8 cellular contexts compared by ENCODE assay signal in the genomic region with DNA sequence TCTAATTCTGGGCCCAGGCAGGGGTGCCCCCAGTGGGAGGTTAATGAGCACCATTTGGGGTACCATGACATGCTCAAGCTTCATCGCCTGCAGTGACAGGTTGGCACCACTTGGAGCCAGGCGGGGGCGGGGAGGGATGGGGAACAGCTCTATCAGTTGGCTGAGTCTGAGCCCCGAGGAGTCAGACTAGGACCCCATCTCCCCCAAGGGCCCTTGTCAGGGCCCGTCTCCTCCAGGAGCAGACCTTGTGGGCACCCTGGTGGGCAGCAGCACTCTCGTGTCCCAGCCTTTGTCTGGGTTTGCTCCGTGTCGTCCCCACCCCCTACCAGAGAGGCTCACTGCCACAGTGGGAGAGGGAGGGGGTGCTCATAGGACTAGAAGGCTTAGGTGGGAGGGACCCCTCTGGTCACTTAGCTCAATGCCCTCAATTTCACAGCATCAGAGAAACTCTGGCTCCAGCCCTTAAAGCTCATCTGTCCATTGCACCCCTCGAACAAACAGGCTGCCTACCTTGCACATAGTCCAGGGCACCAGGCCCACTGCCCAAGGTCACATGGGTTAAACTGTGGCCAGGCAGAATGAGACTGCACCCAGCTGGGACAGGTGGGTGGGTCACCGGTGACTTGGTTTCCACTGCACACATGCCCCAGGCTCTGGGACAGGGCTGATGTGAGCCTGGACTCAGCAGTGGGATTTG. TPM values are rescaled to one million over a fixed set of nuclear protein-coding genes. Genes with fewer than 3 reads are reported as not detected.
DNase-seq lines count a peak whose midpoint lies in the region; ATAC-seq and TF ChIP-seq lines count a peak whose summit lies in the region.

No MANE protein-coding gene starts in this region.

- H3K4me3 Mint-ChIP-seq in Calu3 (ENCODE audit: low read depth, unreplicated experiment): peak overlapping the region; percentile 83
- peak overlapping the region; percentile 91 for H3K4me3 Mint-ChIP-seq in endothelial cell (ENCODE audit: unreplicated experiment)

- DNase-seq in Calu3: no peak
- DNase-seq in SK-N-MC (ENCODE audit: low read depth, low spot score): no peak
- DNase-seq in endothelial cell (ENCODE audit: low spot score): no peak
- DNase-seq in ovary: peak in 1 of 5 donors; percentile 32
- DNase-seq in NCI-H2171 treated with DMSO at 0.1 percent for 48 hours (lab: John Stamatoyannopoulos, UW): no peak

- H3K9me3 ChIP-seq in SK-N-MC (ENCODE audit: low read depth, low read length) (no peaks in the 10 kb centered on the region), ovary (no peaks in the 10 kb centered on the region)

- H3K9me3 Mint-ChIP-seq in Calu3 (ENCODE audit: low read depth, unreplicated experiment): no peaks in the 10 kb centered on the region
- no peaks in the 10 kb centered on the region for H3K9me3 Mint-ChIP-seq in endothelial cell (ENCODE audit: unreplicated experiment)

- no peak for TF ChIP-seq EP300 in ovary (IDR thresholded peaks at IDR 0.05)

- H3K36me3 ChIP-seq in SK-N-MC (ENCODE audit: insufficient read depth, low read length) (peaks cover 41% of the 10 kb centered on the region; the same call in 1 of the 2 replicates), ovary (no peaks in the 10 kb centered on the region)

- 59 to 68% (median 59%) methylated on average over 9 to 10 of the region's 10 CpGs for WGBS in ovary, 3 donors

- no peak overlapping the region for H3K27ac ChIP-seq in SK-N-MC
- H3K27ac ChIP-seq in ovary: peak overlapping the region; percentile 50 to 81

- H3K4me1 Mint-ChIP-seq in Calu3 (ENCODE audit: low read depth, unreplicated experiment): peaks cover 37% of the 10 kb centered on the region
- H3K4me1 Mint-ChIP-seq in endothelial cell (ENCODE audit: unreplicated experiment): peaks cover 65% of the 10 kb centered on the region

- H3K27me3 Mint-ChIP-seq in Calu3 (ENCODE audit: unreplicated experiment) (no peaks in the 10 kb centered on the region), endothelial cell (ENCODE audit: unreplicated experiment) (peaks cover 23% of the 10 kb centered on the region)

- H3K4me3 ChIP-seq in SK-N-MC (peak overlapping the region; percentile 100; the same call in 1 of the 2 replicates), ovary (no peak overlapping the region)

- CTCF ChIA-PET in Calu3 (lab: Charles Lee): interaction anchor here (1.0 to 1.1 kb wide), 2 partner anchors 15 to 52 kb away, joined by 3 to 5 read pairs; no protein-coding TSS in a partner anchor

- BruUV-seq in Calu3 (replicated peaks; lab: Mats Ljungman, UMichigan): no TSS peak

- TF ChIP-seq POLR2A in ovary (IDR thresholded peaks at IDR 0.05) (no peak), GM18505 (IDR thresholded peaks at IDR 0.05; ENCODE audit: borderline replicate concordance, extremely low read depth, insufficient read depth, insufficient read length) (no peak)

- intact Hi-C loops in Calu3 (cut with micrococcal nuclease; ENCODE audit: unreplicated experiment) (no loop called here), ovary (cut with DNase I) (no loop called here)

- TF ChIP-seq CTCF in Calu3 (IDR thresholded peaks at IDR 0.05; ENCODE audit: unreplicated experiment): no peak
- no peak for TF ChIP-seq CTCF in endothelial cell (IDR thresholded peaks at IDR 0.05; ENCODE audit: unreplicated experiment)
- no peak for TF ChIP-seq CTCF in ovary (IDR thresholded peaks at IDR 0.05)

- no peak overlapping the region for H3K9ac ChIP-seq in SK-N-MC (ENCODE audit: insufficient read length)

- ATAC-seq in GM18505 (IDR thresholded peaks at IDR 0.05; ENCODE audit: unreplicated experiment): no peak
- no peak for ATAC-seq in HG02885 (IDR thresholded peaks at IDR 0.05; ENCODE audit: poor library complexity, unreplicated experiment)
- no peak for ATAC-seq in GM21786 (IDR thresholded peaks at IDR 0.05; ENCODE audit: unreplicated experiment)

- H3K4me1 ChIP-seq in ovary (ENCODE audit: insufficient read depth): peaks cover 13% of the 10 kb centered on the region

- H3K36me3 Mint-ChIP-seq in Calu3 (ENCODE audit: insufficient read depth, unreplicated experiment) (peaks cover 75% of the 10 kb centered on the region), endothelial cell (ENCODE audit: low read depth, unreplicated experiment) (peaks cover 36% of the 10 kb centered on the region)

- H3K27ac Mint-ChIP-seq in Calu3 (ENCODE audit: unreplicated experiment) (no peak overlapping the region), endothelial cell (ENCODE audit: unreplicated experiment) (peak overlapping the region; percentile 3)

- H3K27me3 ChIP-seq in ovary: no peaks in the 10 kb centered on the region

RNA-seq across cellular contexts. Expression of a gene that starts 4.1 kb away (rescaled TPM):
- total RNA-seq in Calu3 (2022) (74.3 and 89.7 TPM in 2 replicates), endothelial cell (ENCODE audit: unreplicated experiment) (101 TPM), ovary (100 to 1,000 TPM in 1 of 7 donors, 10 to 100 TPM in 6; 14.8 to 109 (median 75.4) TPM)
- 10 to 100 TPM; 17.8 to 33.0 TPM for polyA plus RNA-seq in ovary

RNA-seq across cellular contexts. Expression of a gene that starts 16.4 kb away (rescaled TPM):
- total RNA-seq in Calu3 (2022): not detected in 2 replicates
- total RNA-seq in endothelial cell (ENCODE audit: unreplicated experiment): 82.0 TPM
- 1 to 10 TPM in 5 of 7 donors, under 1 TPM in 2; 0.36 to 4.9 (median 1.7) TPM for total RNA-seq in ovary
- 1 to 10 TPM in 1 of 2 donors, under 1 TPM in 1; 0.77 to 2.2 TPM for polyA plus RNA-seq in ovary

RNA-seq across cellular contexts. Expression of a gene that starts 19.4 kb away (rescaled TPM):
- total RNA-seq in Calu3 (2022): not detected in 2 replicates
- total RNA-seq in endothelial cell (ENCODE audit: unreplicated experiment): not detected
- 1 to 10 TPM in 5 of 7 donors, under 1 TPM in 2; 0.48 to 3.4 (median 1.2) TPM for total RNA-seq in ovary
- 1 to 10 TPM; 2.2 to 3.4 TPM for polyA plus RNA-seq in ovary

RNA-seq across cellular contexts. Expression of a gene that starts 51.2 kb away (rescaled TPM):
- total RNA-seq in Calu3 (2022): 29.5 and 39.1 TPM in 2 replicates
- total RNA-seq in endothelial cell (ENCODE audit: unreplicated experiment): 37.1 TPM
- total RNA-seq in ovary: 10 to 100 TPM; 36.5 to 83.2 (median 54.7) TPM
- polyA plus RNA-seq in ovary: 10 to 100 TPM; 51.2 to 82.7 TPM

RNA-seq across cellular contexts. Expression of a gene that starts 55.1 kb away (rescaled TPM):
- total RNA-seq in Calu3 (2022) (5.5 and 9.4 TPM in 2 replicates), endothelial cell (ENCODE audit: unreplicated experiment) (6.8 TPM), ovary (1,000 to 10,000 TPM in 1 of 7 donors, 100 to 1,000 TPM in 5, 10 to 100 TPM in 1; 71.2 to 1,087 (median 550) TPM)
- 100 to 1,000 TPM; 260 to 321 TPM for polyA plus RNA-seq in ovary

Comparison
In these comparisons a context has a peak if more than half of its experiments do, and no peak if none do; other contexts are left out.
1. RNA of a gene that starts 16.4 kb away (total RNA-seq): 82.0 TPM in endothelial cell (single experiment); 0.36 to 4.9 TPM in ovary and not detected in Calu3; every median in the first group is over 10 times any median in the second.